8 cellular contexts compared by ENCODE assay signal in genomic region chr10:88881335-88881734, GRCh38. TPM values are rescaled to one million over a fixed set of nuclear protein-coding genes. Genes with fewer than 3 reads are reported as not detected.
A peak's percentile ranks its signal among the peaks of the same experiment; 100 is the strongest.
DNase-seq lines count a peak whose midpoint lies in the region; TF ChIP-seq lines count a peak whose summit lies in the region.

No MANE protein-coding gene starts in this region.

- H3K4me3 ChIP-seq in GM08714 (ENCODE audit: low read length) (peak overlapping the region; percentile 74), SJSA1 (peak overlapping the region; percentile 88), fibroblast of lung (replicated peaks in 1 of 4; ENCODE audit: control extremely low read depth in 1 of 4, insufficient read depth in 1 of 4, low read depth in 3 of 4, low read length in 4 of 4) (peak overlapping the region; percentile 73 to 89 (median 79)), retinal pigment epithelial cell (ENCODE audit: low read length) (peak overlapping the region; percentile 82)

- H3K36me3 ChIP-seq in SJSA1 (0 out of 2 replicates have a peak, but pooled peaks cover 14% of the 10 kb centered on the region), fibroblast of lung (ENCODE audit: control insufficient read depth, insufficient read depth, low read length) (no peaks in the 10 kb centered on the region)

- peak overlapping the region; percentile 98 for H3K4me2 ChIP-seq in fibroblast of lung (ENCODE audit: extremely low read depth, insufficient read depth, low read length)

- H3K9me3 ChIP-seq in SJSA1 (replicated peaks) (no peaks in the 10 kb centered on the region), fibroblast of lung (ENCODE audit: control insufficient read depth, insufficient read depth, low read depth, low read length) (no peaks in the 10 kb centered on the region)

- peaks cover 58% of the 10 kb centered on the region for H3K79me2 ChIP-seq in fibroblast of lung (ENCODE audit: control insufficient read depth, insufficient read depth, low read length)

- H3K4me1 ChIP-seq in SJSA1 (replicated peaks), result peaks cover 35% of the 10 kb centered on the region
- H3K4me1 ChIP-seq in fibroblast of lung (ENCODE audit: control insufficient read depth, extremely low read depth, insufficient read depth, low read length), result peaks cover 19% of the 10 kb centered on the region

- no peaks in the 10 kb centered on the region for H4K20me1 ChIP-seq in fibroblast of lung (ENCODE audit: control insufficient read depth, extremely low read depth, insufficient read depth, low read length)

- H3K27ac ChIP-seq in SJSA1 (peak overlapping the region; percentile 97), fibroblast of lung (ENCODE audit: insufficient read depth, low read length) (peak overlapping the region; percentile 91)

- H3K9ac ChIP-seq in fibroblast of lung (ENCODE audit: insufficient read depth, low read length), result peak overlapping the region; percentile 68

- peak in 1 of 2 experiments; percentile 36 for DNase-seq in SJSA1 (ENCODE audit: low read depth in 1 of 2, low spot score in 2 of 2)
- DNase-seq in fibroblast of lung (ENCODE audit: low read depth in 2 of 2), result peak in 1 of 2 donors; percentile 29
- DNase-seq in retinal pigment epithelial cell (ENCODE audit: low read depth), result no peak
- DNase-seq in activated effector memory CD4-positive, alpha-beta T cell treated with anti-CD3 and anti-CD28 coated beads, Interleukin-2, amount 50 U/mL, for 16 hours, result no peak
- no peak for DNase-seq in NCI-H510A treated with DMSO at 0.1 percent for 48 hours (lab: John Stamatoyannopoulos, UW)
- no peak for DNase-seq in mucosa of gallbladder (ENCODE audit: low spot score)
- DNase-seq in NCI-H187 treated with DMSO at 0.1 percent for 48 hours (lab: John Stamatoyannopoulos, UW), result no peak

- TF ChIP-seq CTCF in fibroblast of lung (conservative IDR thresholded peaks at IDR 0.05 in 1 of 2, IDR thresholded peaks at IDR 0.05 in 1 of 2; ENCODE audit: low read depth in 1 of 2, low read length in 2 of 2) (no peak), retinal pigment epithelial cell (conservative IDR thresholded peaks at IDR 0.05; ENCODE audit: low read depth, low read length) (no peak)

- H3K27me3 ChIP-seq in SJSA1 (replicated peaks) (no peaks in the 10 kb centered on the region; the same call in 1 of the 2 replicates), fibroblast of lung (ENCODE audit: control insufficient read depth, insufficient read depth, low read length) (no peaks in the 10 kb centered on the region)

- H2AFZ ChIP-seq in fibroblast of lung (ENCODE audit: low read length), result no peak overlapping the region

RNA-seq across cellular contexts. Expression of gene STAMBPL1, which starts 1.3 kb away (rescaled TPM):
- 12.9 and 17.1 TPM in 2 replicates for total RNA-seq in SJSA1 (2014; rRNA removed; shearing (Covaris generic))
- total RNA-seq in fibroblast of lung (41.3 and 45.6 TPM in 2 replicates), mucosa of gallbladder (6.8 TPM)
- polyA plus RNA-seq in fibroblast of lung, result 37.1 and 72.5 TPM in 2 replicates
- polyA plus RNA-seq in fibroblast of lung (2012), result 25.9 and 44.6 TPM in 2 replicates
- 2.3 and 8.1 TPM in 2 replicates for polyA minus RNA-seq in fibroblast of lung (ENCODE audit: low replicate concordance)

RNA-seq across cellular contexts. Expression of gene ANKRD22, which starts 29.7 kb away (rescaled TPM):
- not detected in 2 replicates for total RNA-seq in SJSA1 (2014; rRNA removed; shearing (Covaris generic))
- total RNA-seq in fibroblast of lung, result under 0.01 and 0.17 TPM in 2 replicates
- not detected in 2 replicates for polyA plus RNA-seq in fibroblast of lung
- polyA plus RNA-seq in fibroblast of lung (2012), result not detected in 2 replicates
- not detected in 2 replicates for polyA minus RNA-seq in fibroblast of lung (ENCODE audit: low replicate concordance)
- total RNA-seq in mucosa of gallbladder, result 11.6 TPM

Comparison
In these comparisons a context has a peak if more than half of its experiments do, and no peak if none do; other contexts are left out.
1. RNA of gene ANKRD22, which starts 29.7 kb away (total RNA-seq): 11.6 TPM in mucosa of gallbladder (single experiment); under 0.01 to 0.17 TPM in fibroblast of lung and not detected in SJSA1; every median in the first group is over 10 times any median in the second.
2. Peak in every context shown above with its lines, with median percentiles within 50 percentile points of each other: H3K4me3 ChIP-seq.